1 cellular context compared by ENCODE assay signal in the genomic region with DNA sequence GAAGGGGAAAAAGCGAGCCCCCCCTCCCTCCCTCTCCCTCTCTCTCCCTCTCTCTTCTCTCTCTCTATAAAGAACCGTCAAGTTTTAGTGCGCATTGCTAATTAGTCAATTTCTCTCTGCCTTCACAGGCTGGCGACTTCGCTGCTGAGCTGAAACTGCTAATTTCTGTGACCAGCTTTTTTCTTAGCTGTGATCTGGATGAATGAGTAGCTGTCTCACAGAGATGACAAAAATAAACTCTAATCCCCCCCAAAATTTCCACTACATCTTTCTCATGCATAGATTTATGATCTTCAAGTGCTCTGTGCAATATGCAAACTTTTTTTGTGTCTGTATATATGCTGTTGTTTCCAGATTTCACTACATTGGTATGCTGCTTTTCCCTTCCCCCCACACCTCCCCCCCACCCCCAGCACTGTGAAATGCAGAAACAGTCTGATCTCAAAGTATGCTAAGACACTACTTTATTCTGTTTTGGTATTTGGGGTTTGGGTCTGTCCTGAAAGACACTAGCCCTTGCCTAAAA.
A peak's percentile ranks its signal among the peaks of the same experiment; 100 is the strongest.
TF ChIP-seq lines count a peak whose summit lies in the region.

No MANE protein-coding gene starts in this region.

TF ChIP-seq in H1, 55 proteins besides CTCF, POLR2A, EP300 and RAD21:
- TF ChIP-seq SRF (IDR thresholded peaks at IDR 0.05; ENCODE audit: low read depth, low read length) (no peak), BRCA1 (IDR thresholded peaks at IDR 0.05; ENCODE audit: low read depth, low read length) (no peak), EZH2 (IDR thresholded peaks at IDR 0.05; ENCODE audit: low read depth, low read length, severe bottlenecking) (peak; percentile 17), YY1 (IDR thresholded peaks at IDR 0.05; ENCODE audit: low read depth, low read length) (no peak), RXRA (IDR thresholded peaks at IDR 0.05; ENCODE audit: insufficient read depth, low read depth, low read length) (no peak), RNF2 (IDR thresholded peaks at IDR 0.05; ENCODE audit: borderline replicate concordance, low read depth, low read length, missing control alignments, poor library complexity, severe bottlenecking) (peak; percentile 2), BCL11A (IDR thresholded peaks at IDR 0.05; ENCODE audit: low read depth in 2 of 2, low read length in 2 of 2) (no peak)
TF ChIP-seq in H1: peak in this region for 2.
